In the genomic region with DNA sequence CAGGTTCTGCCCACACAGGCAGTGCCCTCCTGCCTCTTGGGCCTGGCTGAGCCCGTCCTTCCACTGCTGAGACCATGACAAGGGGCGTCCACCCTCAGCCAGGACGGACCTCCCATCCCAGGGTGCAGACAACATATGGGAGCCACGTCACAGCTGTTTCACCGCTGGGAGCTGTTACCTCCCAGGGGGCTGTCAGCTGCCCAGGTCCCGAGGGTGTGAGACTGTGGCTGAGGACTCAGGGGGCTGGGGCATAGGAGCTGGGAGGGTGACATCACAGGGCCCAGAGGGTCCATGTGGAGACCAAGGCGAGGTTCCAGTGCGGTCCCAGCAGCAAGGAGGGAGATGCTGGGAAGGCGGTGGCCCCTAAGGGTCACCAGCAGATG, we compare ENCODE assay signal across 18 cellular contexts. TPM values are rescaled to one million over a fixed set of nuclear protein-coding genes. Genes with fewer than 3 reads are reported as not detected.
DNase-seq lines count a peak whose midpoint lies in the region; ATAC-seq, FAIRE-seq and TF ChIP-seq lines count a peak whose summit lies in the region.
"Had no signal": no experiment of that assay in that cellular context is flagged by ENCODE, and none has a peak within 500 bp of the region (broad histone marks: within the 10 kb centered on the region; RNA-seq: fewer than 3 reads in every experiment).

No MANE protein-coding gene starts in this region.

- H3K9me3 ChIP-seq in Panc1 (ENCODE audit: control insufficient read depth, insufficient read depth, low read depth, low read length), result no peaks in the 10 kb centered on the region
- H3K9me3 ChIP-seq in HepG2 (ENCODE audit: low read length), result no peaks in the 10 kb centered on the region
- H3K9me3 ChIP-seq in neuronal stem cell (replicated peaks in 1 of 2; ENCODE audit: control insufficient read depth in 2 of 2, insufficient read depth in 1 of 2, low read depth in 1 of 2, low read length in 2 of 2), result peaks cover 0 to 2% of the 10 kb centered on the region in 2 donors
- H3K9me3 ChIP-seq in stomach, result no peaks in the 10 kb centered on the region
- H3K9me3 ChIP-seq: Caco-2 had no signal

- POLR2A ChIA-PET in Panc1 (lab: Charles Lee) (no interaction called here), HepG2 (lab: Yijun Ruan, JAX) (no interaction called here)

- H2AK5ac ChIP-seq in neuronal stem cell (ENCODE audit: low read depth, low read length), result peak overlapping the region; percentile 84

- H2AFZ ChIP-seq in HepG2 (ENCODE audit: low read length) (no peak overlapping the region), neuronal stem cell (ENCODE audit: low read length) (no peak overlapping the region)

- H3K4me1 ChIP-seq in Panc1 (ENCODE audit: control insufficient read depth, insufficient read depth, low read length) (peaks cover 48% of the 10 kb centered on the region), HepG2 (ENCODE audit: insufficient read depth, low read length) (peaks cover 27% of the 10 kb centered on the region), neuronal stem cell (ENCODE audit: control insufficient read depth in 2 of 2, insufficient read depth in 1 of 2, low read depth in 1 of 2, low read length in 2 of 2) (peaks cover 0 to 10% of the 10 kb centered on the region in 2 donors), stomach (peaks cover 0 to 48% (median 0%) of the 10 kb centered on the region in 4 donors)

- peak overlapping the region; percentile 76 for H3K4ac ChIP-seq in neuronal stem cell (ENCODE audit: low read length)

- no peak overlapping the region for H4K91ac ChIP-seq in neuronal stem cell (ENCODE audit: low read depth, low read length, poor library complexity)

- H3K27ac ChIP-seq in Panc1 (ENCODE audit: low read length), result peak overlapping the region; percentile 82
- H3K27ac ChIP-seq in HepG2 (ENCODE audit: extremely low read length, insufficient read depth, low read length), result no peak overlapping the region
- H3K27ac ChIP-seq in neuronal stem cell (replicated peaks; ENCODE audit: low read length), result no peak overlapping the region
- H3K27ac ChIP-seq in stomach, result peak overlapping the region in 2 of 5 donors; percentile 9 to 49
- H3K27ac ChIP-seq: C4-2B had no signal

- no peak for TF ChIP-seq RAD21 in HepG2 (CRISPR knock-in tag; IDR thresholded peaks at IDR 0.05)

- H4K20me1 ChIP-seq in HepG2 (ENCODE audit: insufficient read depth, low read length), result no peaks in the 10 kb centered on the region

- H2BK5ac ChIP-seq in neuronal stem cell (ENCODE audit: low read length), result peak overlapping the region; percentile 75

- H3K27me3 ChIP-seq in Panc1 (ENCODE audit: control insufficient read depth, insufficient read depth, low read length) (no peaks in the 10 kb centered on the region), HepG2 (ENCODE audit: control insufficient read depth in 1 of 2, insufficient read depth in 2 of 2, low read length in 2 of 2) (peaks cover 15 to 69% of the 10 kb centered on the region in 2 experiments), neuronal stem cell (ENCODE audit: control insufficient read depth in 3 of 3, insufficient read depth in 3 of 3, low read depth in 1 of 3, low read length in 3 of 3) (peaks cover 0 to 57% (median 0%) of the 10 kb centered on the region in 3 experiments), stomach (peaks cover 0 to 9% (median 0%) of the 10 kb centered on the region in 3 donors)

- no peak for TF ChIP-seq POLR2A in HepG2 (IDR thresholded peaks at IDR 0.05; ENCODE audit: insufficient read depth in 1 of 2, low read depth in 2 of 2, low read length in 2 of 2)
- TF ChIP-seq POLR2A in stomach (IDR thresholded peaks at IDR 0.05), result no peak

- no peaks in the 10 kb centered on the region for H3K79me2 ChIP-seq in HepG2 (ENCODE audit: insufficient read depth, low read length)

- H2BK120ac ChIP-seq in neuronal stem cell (ENCODE audit: low read depth, low read length), result no peak overlapping the region

- peak overlapping the region; percentile 73 for H3K23ac ChIP-seq in neuronal stem cell (ENCODE audit: low read depth, low read length, poor library complexity)

- H2BK12ac ChIP-seq in neuronal stem cell (ENCODE audit: low read length), result peak overlapping the region; percentile 90

- in situ Hi-C loops in Panc1 (cut with HindIII; ENCODE audit: low pct_unique_long_range_greater_than_20kb, low sequenced_read_pairs), result no loop called here
- in situ Hi-C loops in HepG2 (cut with HindIII; ENCODE audit: extremely low pct_ligation_motif_present, low pct_unique_long_range_greater_than_20kb), result no loop called here

- H3K4me3 ChIP-seq in Panc1 (ENCODE audit: low read depth in 2 of 2, low read length in 2 of 2) (no peak overlapping the region), HepG2 (replicated peaks in 1 of 3; ENCODE audit: insufficient read depth in 1 of 3, low read depth in 2 of 3, low read length in 3 of 3) (no peak overlapping the region), neuronal stem cell (ENCODE audit: low read length in 2 of 2) (no peak overlapping the region), stomach (no peak overlapping the region)
- H3K4me3 ChIP-seq: GM12878 had no signal

- DNase-seq in Panc1 (ENCODE audit: low read depth, low spot score) (no peak), HepG2 (ENCODE audit: low spot score) (no peak), neuronal stem cell (ENCODE audit: low spot score) (no peak), COLO829 (ENCODE audit: low spot score) (no peak), stomach (no peak), retina (no peak), epidermal melanocyte (ENCODE audit: insufficient read length, low spot score) (no peak)
- DNase-seq: Caco-2, NCI-H1417 treated with DMSO at 0.1 percent for 48 hours, NCI-H2029, NCI-H2171 treated with DMSO at 0.1 percent for 48 hours, NCI-H82 had no signal

- ATAC-seq in Panc1 (peak; percentile 1; the same call in 1 of the 2 replicates), HepG2 (no peak)
- ATAC-seq: SK-N-SH treated with all-trans-retinoic acid at 6 μM for 48 hours had no signal

- peak overlapping the region; percentile 71 for H3K14ac ChIP-seq in neuronal stem cell (ENCODE audit: low read length)

- CTCF ChIA-PET in Panc1 (lab: Charles Lee), result interaction anchor here (1.3 kb wide), 1 partner anchor 51 kb away, joined by 3 read pairs; no protein-coding TSS in a partner anchor
- CTCF ChIA-PET in HepG2 (lab: Yijun Ruan, JAX; ENCODE audit: low intra/inter-chr PET ratio, low total read pairs), result no interaction called here

- H3K36me3 ChIP-seq in Panc1 (ENCODE audit: control insufficient read depth, insufficient read depth, low read length), result no peaks in the 10 kb centered on the region
- H3K36me3 ChIP-seq in HepG2 (replicated peaks in 1 of 2; ENCODE audit: control insufficient read depth in 1 of 2, insufficient read depth in 2 of 2, low read length in 2 of 2), result no peaks in the 10 kb centered on the region
- H3K36me3 ChIP-seq in neuronal stem cell (replicated peaks in 1 of 2; ENCODE audit: control insufficient read depth in 2 of 2, insufficient read depth in 2 of 2, low read length in 2 of 2), result no peaks in the 10 kb centered on the region
- H3K36me3 ChIP-seq in stomach, result no peaks in the 10 kb centered on the region

- no peak for TF ChIP-seq CTCF in Panc1 (IDR thresholded peaks at IDR 0.05)
- no peak for TF ChIP-seq CTCF in HepG2 (CRISPR knock-in tag; IDR thresholded peaks at IDR 0.05)
- TF ChIP-seq CTCF in stomach (IDR thresholded peaks at IDR 0.05), result no peak

- no peak for TF ChIP-seq EP300 in HepG2 (IDR thresholded peaks at IDR 0.05; ENCODE audit: low read depth in 2 of 2, low read length in 2 of 2)
- no peak for TF ChIP-seq EP300 in HepG2 (CRISPR knock-in tag; IDR thresholded peaks at IDR 0.05; ENCODE audit: borderline replicate concordance)
- TF ChIP-seq EP300 in stomach (IDR thresholded peaks at IDR 0.05), result no peak

- no TSS peak for BruUV-seq in Panc1 (replicated peaks; lab: Mats Ljungman, UMichigan)
- BruUV-seq in HepG2 (replicated peaks; lab: Mats Ljungman, UMichigan), result no TSS peak

- peaks cover 4% of the 10 kb centered on the region for H3K79me1 ChIP-seq in neuronal stem cell (ENCODE audit: low read depth, low read length)

- H4K8ac ChIP-seq in neuronal stem cell (ENCODE audit: low read depth, low read length), result no peak overlapping the region

- H2BK15ac ChIP-seq in neuronal stem cell (ENCODE audit: low read length), result peak overlapping the region; percentile 97

- H3K18ac ChIP-seq in neuronal stem cell (ENCODE audit: low read length), result peak overlapping the region; percentile 89

- H3K9ac ChIP-seq in HepG2 (ENCODE audit: insufficient read depth, low read depth, low read length), result no peak overlapping the region
- peak overlapping the region; percentile 81 for H3K9ac ChIP-seq in neuronal stem cell (ENCODE audit: low read depth, low read length, poor library complexity)

- FAIRE-seq in HepG2 (lab: Jason Lieb, UNC), result no peak
- FAIRE-seq: GM12878 had no signal

- intact Hi-C loops in Panc1 (cut with micrococcal nuclease; ENCODE audit: unreplicated experiment), result no loop called here
- intact Hi-C loops in HepG2 (cut with micrococcal nuclease; ENCODE audit: unreplicated experiment), result no loop called here
- intact Hi-C loops in stomach (cut with DNase I; ENCODE audit: low total_unique reads), result no loop called here

- 24% methylated on average over 6 of the region's 9 CpGs for WGBS in HepG2 (ENCODE audit: low lambda C conversion rate)
- WGBS in neuronal stem cell (ENCODE audit: extremely low coverage in 2 of 2, insufficient read length in 2 of 2, insufficient replicate concordance in 1 of 2), 2 donors, result no CpG with 5 or more reads among the region's 9 CpGs
- 72 to 90% (median 76%) methylated on average over 4 to 9 of the region's 9 CpGs for WGBS in stomach, 5 donors

- no peak overlapping the region for H3K4me2 ChIP-seq in HepG2 (ENCODE audit: low read depth, low read length)
- H3K4me2 ChIP-seq in neuronal stem cell (ENCODE audit: insufficient read depth, low read length, poor library complexity, severe bottlenecking), result no peak overlapping the region

RNA-seq across cellular contexts. Expression of a gene that starts 17.9 kb away (rescaled TPM):
- total RNA-seq in Panc1 (2021; ENCODE audit: unreplicated experiment) (1,813 TPM), HepG2 (2016; rRNA removed; fragmentation: Illumina TruSeq; extraction: Trizol) (41.6 and 143 TPM in 2 replicates), stomach (100 to 1,000 TPM; 115 to 590 (median 210) TPM)
- 2,493 TPM for polyA plus RNA-seq in Panc1 (2012; ENCODE audit: insufficient read length)
- 27.5 and 30.2 TPM in 2 replicates for total RNA-seq in HepG2 (2016; cell fraction: cytosol; rRNA removed; fragmentation: Illumina TruSeq; extraction: Trizol; ENCODE audit: low read depth)
- total RNA-seq in HepG2 (2016; cell fraction: insoluble cytoplasmic fraction; rRNA removed; fragmentation: Illumina TruSeq; extraction: Trizol), result 34.4 and 150 TPM in 2 replicates
- total RNA-seq in HepG2 (2016; cell fraction: membrane; rRNA removed; fragmentation: Illumina TruSeq; extraction: Trizol), result 48.5 and 49.5 TPM in 2 replicates
- 148 and 175 TPM in 2 replicates for total RNA-seq in HepG2 (2016; cell fraction: nucleus; rRNA removed; fragmentation: Illumina TruSeq; extraction: Trizol)
- polyA plus RNA-seq in HepG2 (2011; rRNA removed) (230 and 408 TPM in 2 replicates), stomach (100 to 1,000 TPM; 173 to 538 (median 529) TPM)
- 243 and 281 TPM in 2 replicates for polyA plus RNA-seq in HepG2 (2011; cell fraction: cytosol; rRNA removed)
- 384 and 418 TPM in 2 replicates for polyA plus RNA-seq in HepG2 (2011; cell fraction: nucleus; rRNA removed)
- polyA plus RNA-seq in HepG2 (2012), result 353 and 402 TPM in 2 replicates
- 52.6 and 53.6 TPM in 2 replicates for polyA plus RNA-seq in HepG2 (2016; cell fraction: cytosol; fragmentation: Illumina TruSeq; extraction: Trizol; ENCODE audit: low read depth)
- polyA plus RNA-seq in HepG2 (2016; cell fraction: insoluble cytoplasmic fraction; fragmentation: Illumina TruSeq; extraction: Trizol; ENCODE audit: low read depth), result 67.0 and 91.4 TPM in 2 replicates
- polyA plus RNA-seq in HepG2 (2016; cell fraction: membrane; fragmentation: Illumina TruSeq; extraction: Trizol; ENCODE audit: low read depth), result 63.0 and 71.7 TPM in 2 replicates
- 389 and 405 TPM in 2 replicates for polyA plus RNA-seq in HepG2 (2016; cell fraction: nucleus; fragmentation: Illumina TruSeq; extraction: Trizol; ENCODE audit: insufficient read depth, low read depth)
- 165 and 658 TPM in 2 replicates for polyA minus RNA-seq in HepG2 (2011; rRNA and poly(A)+ RNA removed; ENCODE audit: low replicate concordance)
- 233 and 311 TPM in 2 replicates for polyA minus RNA-seq in HepG2 (2011; cell fraction: cytosol; rRNA and poly(A)+ RNA removed)
- polyA minus RNA-seq in HepG2 (2011; cell fraction: nucleus; rRNA and poly(A)+ RNA removed), result 60.6 and 93.4 TPM in 2 replicates
- 48.8 TPM for polyA plus RNA-seq in neuronal stem cell (2013, experiment 1 of 2)
- polyA plus RNA-seq in neuronal stem cell (2013, experiment 2 of 2), result 46.1 TPM

RNA-seq across cellular contexts. Expression of a gene that starts 31.2 kb away (rescaled TPM):
- total RNA-seq in Panc1 (2021; ENCODE audit: unreplicated experiment) (18.0 TPM), HepG2 (2016; rRNA removed; fragmentation: Illumina TruSeq; extraction: Trizol) (0.09 TPM in 1 of 2 replicates, not detected in the other), stomach (under 1 TPM in 1 of 5 donors, not detected in 4; 0.72 TPM)
- polyA plus RNA-seq in Panc1 (2012; ENCODE audit: insufficient read length), result 8.0 TPM
- not detected in 2 replicates for total RNA-seq in HepG2 (2016; cell fraction: cytosol; rRNA removed; fragmentation: Illumina TruSeq; extraction: Trizol; ENCODE audit: low read depth)
- total RNA-seq in HepG2 (2016; cell fraction: insoluble cytoplasmic fraction; rRNA removed; fragmentation: Illumina TruSeq; extraction: Trizol), result not detected in 2 replicates
- total RNA-seq in HepG2 (2016; cell fraction: membrane; rRNA removed; fragmentation: Illumina TruSeq; extraction: Trizol), result not detected in 2 replicates
- not detected in 2 replicates for total RNA-seq in HepG2 (2016; cell fraction: nucleus; rRNA removed; fragmentation: Illumina TruSeq; extraction: Trizol)
- polyA plus RNA-seq in HepG2 (2011; rRNA removed) (0.13 and 0.22 TPM in 2 replicates), stomach (1 to 10 TPM in 1 of 3 donors, under 1 TPM in 2; 0.19 to 1.1 (median 0.95) TPM)
- 0.08 and 0.11 TPM in 2 replicates for polyA plus RNA-seq in HepG2 (2011; cell fraction: cytosol; rRNA removed)
- polyA plus RNA-seq in HepG2 (2011; cell fraction: nucleus; rRNA removed), result 1.8 and 2.5 TPM in 2 replicates
- 0.47 and 1.3 TPM in 2 replicates for polyA plus RNA-seq in HepG2 (2012)
- not detected in 2 replicates for polyA plus RNA-seq in HepG2 (2016; cell fraction: cytosol; fragmentation: Illumina TruSeq; extraction: Trizol; ENCODE audit: low read depth)
- not detected in 2 replicates for polyA plus RNA-seq in HepG2 (2016; cell fraction: insoluble cytoplasmic fraction; fragmentation: Illumina TruSeq; extraction: Trizol; ENCODE audit: low read depth)
- not detected in 2 replicates for polyA plus RNA-seq in HepG2 (2016; cell fraction: membrane; fragmentation: Illumina TruSeq; extraction: Trizol; ENCODE audit: low read depth)
- not detected in 2 replicates for polyA plus RNA-seq in HepG2 (2016; cell fraction: nucleus; fragmentation: Illumina TruSeq; extraction: Trizol; ENCODE audit: insufficient read depth, low read depth)
- polyA minus RNA-seq in HepG2 (2011; rRNA and poly(A)+ RNA removed; ENCODE audit: low replicate concordance), result 0.28 and 0.44 TPM in 2 replicates
- not detected in 2 replicates for polyA minus RNA-seq in HepG2 (2011; cell fraction: cytosol; rRNA and poly(A)+ RNA removed)
- 1.0 and 1.6 TPM in 2 replicates for polyA minus RNA-seq in HepG2 (2011; cell fraction: nucleus; rRNA and poly(A)+ RNA removed)
- 0.40 TPM for polyA plus RNA-seq in neuronal stem cell (2013, experiment 1 of 2)
- polyA plus RNA-seq in neuronal stem cell (2013, experiment 2 of 2), result 0.39 TPM
- total RNA-seq: GM12878 had no signal

RNA-seq across cellular contexts. Expression of a gene that starts 53.2 kb away (rescaled TPM):
- total RNA-seq in Panc1 (2021; ENCODE audit: unreplicated experiment) (3.5 TPM), HepG2 (2016; rRNA removed; fragmentation: Illumina TruSeq; extraction: Trizol) (0.60 TPM in 1 of 2 replicates, not detected in the other), stomach (10 to 100 TPM in 1 of 5 donors, 1 to 10 TPM in 1, under 1 TPM in 3; 0.72 to 13.4 (median 0.92) TPM)
- polyA plus RNA-seq in Panc1 (2012; ENCODE audit: insufficient read length), result 1.9 TPM
- not detected in 2 replicates for total RNA-seq in HepG2 (2016; cell fraction: cytosol; rRNA removed; fragmentation: Illumina TruSeq; extraction: Trizol; ENCODE audit: low read depth)
- 0.19 TPM in 1 of 2 replicates, not detected in the other for total RNA-seq in HepG2 (2016; cell fraction: insoluble cytoplasmic fraction; rRNA removed; fragmentation: Illumina TruSeq; extraction: Trizol)
- total RNA-seq in HepG2 (2016; cell fraction: membrane; rRNA removed; fragmentation: Illumina TruSeq; extraction: Trizol), result 0.12 and 0.24 TPM in 2 replicates
- total RNA-seq in HepG2 (2016; cell fraction: nucleus; rRNA removed; fragmentation: Illumina TruSeq; extraction: Trizol), result 0.38 and 1.4 TPM in 2 replicates
- polyA plus RNA-seq in HepG2 (2011; rRNA removed) (2.1 and 2.3 TPM in 2 replicates), stomach (10 to 100 TPM in 1 of 3 donors, 1 to 10 TPM in 2; 1.7 to 77.3 (median 3.7) TPM)
- 0.23 and 0.67 TPM in 2 replicates for polyA plus RNA-seq in HepG2 (2011; cell fraction: cytosol; rRNA removed)
- polyA plus RNA-seq in HepG2 (2011; cell fraction: nucleus; rRNA removed), result 64.9 and 87.5 TPM in 2 replicates
- 0.56 and 1.3 TPM in 2 replicates for polyA plus RNA-seq in HepG2 (2012)
- polyA plus RNA-seq in HepG2 (2016; cell fraction: cytosol; fragmentation: Illumina TruSeq; extraction: Trizol; ENCODE audit: low read depth), result not detected in 2 replicates
- not detected in 2 replicates for polyA plus RNA-seq in HepG2 (2016; cell fraction: insoluble cytoplasmic fraction; fragmentation: Illumina TruSeq; extraction: Trizol; ENCODE audit: low read depth)
- polyA plus RNA-seq in HepG2 (2016; cell fraction: membrane; fragmentation: Illumina TruSeq; extraction: Trizol; ENCODE audit: low read depth), result not detected in 2 replicates
- 1.7 and 2.2 TPM in 2 replicates for polyA plus RNA-seq in HepG2 (2016; cell fraction: nucleus; fragmentation: Illumina TruSeq; extraction: Trizol; ENCODE audit: insufficient read depth, low read depth)
- 0.28 TPM in 1 of 2 replicates, not detected in the other for polyA minus RNA-seq in HepG2 (2011; rRNA and poly(A)+ RNA removed; ENCODE audit: low replicate concordance)
- polyA minus RNA-seq in HepG2 (2011; cell fraction: cytosol; rRNA and poly(A)+ RNA removed), result 0.62 TPM in 1 of 2 replicates, not detected in the other
- 2.9 and 3.7 TPM in 2 replicates for polyA minus RNA-seq in HepG2 (2011; cell fraction: nucleus; rRNA and poly(A)+ RNA removed)
- not detected for polyA plus RNA-seq in neuronal stem cell (2013, experiment 1 of 2)
- not detected for polyA plus RNA-seq in neuronal stem cell (2013, experiment 2 of 2)
- total RNA-seq: GM12878, H7, NCI-H460 had no signal
- polyA plus RNA-seq: IgD-negative memory B cell had no signal

RNA-seq across cellular contexts. Expression of a gene that starts 57.2 kb away (rescaled TPM):
- total RNA-seq in Panc1 (2021; ENCODE audit: unreplicated experiment), result 0.46 TPM
- 0.64 TPM for polyA plus RNA-seq in Panc1 (2012; ENCODE audit: insufficient read length)
- 7.2 and 8.5 TPM in 2 replicates for total RNA-seq in HepG2 (2016; rRNA removed; fragmentation: Illumina TruSeq; extraction: Trizol)
- total RNA-seq in HepG2 (2016; cell fraction: cytosol; rRNA removed; fragmentation: Illumina TruSeq; extraction: Trizol; ENCODE audit: low read depth), result 4.6 and 5.0 TPM in 2 replicates
- 6.9 and 7.7 TPM in 2 replicates for total RNA-seq in HepG2 (2016; cell fraction: insoluble cytoplasmic fraction; rRNA removed; fragmentation: Illumina TruSeq; extraction: Trizol)
- total RNA-seq in HepG2 (2016; cell fraction: membrane; rRNA removed; fragmentation: Illumina TruSeq; extraction: Trizol), result 5.9 and 6.3 TPM in 2 replicates
- 2.2 and 3.4 TPM in 2 replicates for total RNA-seq in HepG2 (2016; cell fraction: nucleus; rRNA removed; fragmentation: Illumina TruSeq; extraction: Trizol)
- polyA plus RNA-seq in HepG2 (2011; rRNA removed), result 12.0 and 21.2 TPM in 2 replicates
- polyA plus RNA-seq in HepG2 (2011; cell fraction: cytosol; rRNA removed), result 19.5 and 30.5 TPM in 2 replicates
- polyA plus RNA-seq in HepG2 (2011; cell fraction: nucleus; rRNA removed), result 47.5 and 50.6 TPM in 2 replicates
- 52.9 and 67.0 TPM in 2 replicates for polyA plus RNA-seq in HepG2 (2012)
- 7.5 and 8.0 TPM in 2 replicates for polyA plus RNA-seq in HepG2 (2016; cell fraction: cytosol; fragmentation: Illumina TruSeq; extraction: Trizol; ENCODE audit: low read depth)
- polyA plus RNA-seq in HepG2 (2016; cell fraction: insoluble cytoplasmic fraction; fragmentation: Illumina TruSeq; extraction: Trizol; ENCODE audit: low read depth), result 6.6 and 8.3 TPM in 2 replicates
- 4.0 and 6.2 TPM in 2 replicates for polyA plus RNA-seq in HepG2 (2016; cell fraction: membrane; fragmentation: Illumina TruSeq; extraction: Trizol; ENCODE audit: low read depth)
- 5.3 and 9.8 TPM in 2 replicates for polyA plus RNA-seq in HepG2 (2016; cell fraction: nucleus; fragmentation: Illumina TruSeq; extraction: Trizol; ENCODE audit: insufficient read depth, low read depth)
- polyA minus RNA-seq in HepG2 (2011; rRNA and poly(A)+ RNA removed; ENCODE audit: low replicate concordance), result 2.8 TPM in 1 of 2 replicates, not detected in the other
- 3.9 and 4.6 TPM in 2 replicates for polyA minus RNA-seq in HepG2 (2011; cell fraction: cytosol; rRNA and poly(A)+ RNA removed)
- polyA minus RNA-seq in HepG2 (2011; cell fraction: nucleus; rRNA and poly(A)+ RNA removed), result 2.6 and 3.2 TPM in 2 replicates
- 0.13 TPM for polyA plus RNA-seq in neuronal stem cell (2013, experiment 1 of 2)
- not detected for polyA plus RNA-seq in neuronal stem cell (2013, experiment 2 of 2)
- total RNA-seq in stomach, result 1 to 10 TPM in 1 of 5 donors, not detected in 4; 7.2 TPM
- 10 to 100 TPM in 2 of 3 donors, under 1 TPM in 1; 0.93 to 23.4 (median 17.0) TPM for polyA plus RNA-seq in stomach
- total RNA-seq: H7, NCI-H460 had no signal

Comparison
In these comparisons a context has a peak if more than half of its experiments do, and no peak if none do; other contexts are left out.
1. RNA of a gene that starts 31.2 kb away (total RNA-seq): 18.0 TPM in Panc1 (single experiment); 0.09 TPM in HepG2 and 0.72 TPM in stomach; every median in the first group is over 10 times any median in the second.